7 cellular contexts compared by ENCODE assay signal in the genomic region with DNA sequence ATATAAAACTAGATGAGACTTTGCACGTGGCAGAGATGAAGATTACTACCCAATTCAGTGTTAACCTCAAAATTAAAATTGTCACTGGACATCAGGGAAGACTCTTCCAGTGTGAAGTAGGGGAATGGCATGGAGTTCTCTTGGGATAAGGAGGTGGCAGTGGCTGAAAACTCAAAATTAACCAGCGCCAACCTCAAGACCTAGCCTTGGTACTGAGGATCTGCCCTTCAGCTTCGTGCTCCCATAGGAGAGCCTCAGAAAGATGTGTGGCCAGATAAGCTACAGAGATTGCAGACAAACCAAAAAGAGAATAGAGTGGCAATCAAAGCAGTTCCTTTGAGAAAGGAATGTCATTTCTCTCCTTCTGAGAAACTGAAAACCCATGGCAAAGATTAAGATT.
"Had no signal": no experiment of that assay in that cellular context is flagged by ENCODE, and none has a peak within 500 bp of the region (broad histone marks: within the 10 kb centered on the region; RNA-seq: fewer than 3 reads in every experiment).

No MANE protein-coding gene starts in this region.

- FAIRE-seq: G401.6, GM12878, GM12891, GM12892, GM18507 had no signal

- ATAC-seq: GM12878 had no signal

- DNase-seq: GDM1, GF-D8 had no signal

- H3K4me3 ChIP-seq: GM12878 had no signal
